ENCODE assay signal across 13 cellular contexts in genomic region chr7:31336202-31337035, GRCh38. TPM values are rescaled to one million over a fixed set of nuclear protein-coding genes. Genes with fewer than 3 reads are reported as not detected.
DNase-seq lines count a peak whose midpoint lies in the region; ATAC-seq and TF ChIP-seq lines count a peak whose summit lies in the region.
"Had no signal": no experiment of that assay in that cellular context is flagged by ENCODE, and none has a peak within 500 bp of the region (broad histone marks: within the 10 kb centered on the region; RNA-seq: fewer than 3 reads in every experiment).

No MANE protein-coding gene starts in this region.

- H3K9me3 ChIP-seq in heart left ventricle (no peaks in the 10 kb centered on the region), muscle layer of duodenum (ENCODE audit: control insufficient read depth in 1 of 2, low read length in 2 of 2) (no peaks in the 10 kb centered on the region)

- peaks cover 0 to 19% (median 8%) of the 10 kb centered on the region in 9 donors for H3K9me3 Mint-ChIP-seq in naive thymus-derived CD8-positive, alpha-beta T cell

- H3K4me1 ChIP-seq in heart left ventricle, result peaks cover 0 to 12% (median 0%) of the 10 kb centered on the region in 12 donors
- H3K4me1 ChIP-seq in muscle layer of duodenum (ENCODE audit: control insufficient read depth in 1 of 2, insufficient read depth in 2 of 2, low read length in 2 of 2), result no peaks in the 10 kb centered on the region

- peak; percentile 3 for DNase-seq in stimulated activated CD4-positive, alpha-beta T cell treated with anti-CD3 and anti-CD28 coated beads, Interleukin-15, amount 100 ng/mL, for 24 hours
- no peak for DNase-seq in stimulated activated CD4-positive, alpha-beta T cell treated with anti-CD3 and anti-CD28 coated beads, Interleukin-4, amount 100 ng/mL, for 4 hours
- DNase-seq in heart left ventricle, result no peak
- DNase-seq in naive thymus-derived CD8-positive, alpha-beta T cell, result no peak
- DNase-seq in effector CD8-positive, alpha-beta T cell (lab: John Stamatoyannopoulos, UW), result no peak
- DNase-seq: activated naive CD4-positive, alpha-beta T cell treated with anti-CD3 and anti-CD28 coated beads, Interleukin-2, amount 10 ng/mL, durations not matched to agents 7 days and 5 days; GM23248; head of caudate nucleus; NCI-H345 had no signal

- ATAC-seq in heart left ventricle (peak in 2 of 4 donors; percentile 22 to 31), GM18870 (IDR thresholded peaks at IDR 0.05; ENCODE audit: unreplicated experiment) (no peak), GM21367 (IDR thresholded peaks at IDR 0.05; ENCODE audit: unreplicated experiment) (no peak)
- no peak for ATAC-seq in naive thymus-derived CD8-positive, alpha-beta T cell

- H3K27ac Mint-ChIP-seq in naive thymus-derived CD8-positive, alpha-beta T cell, result no peak overlapping the region
- H3K27ac Mint-ChIP-seq: activated naive CD4-positive, alpha-beta T cell treated with anti-CD3 and anti-CD28 coated beads, Interleukin-2, amount 10 ng/mL, durations not matched to agents 7 days and 5 days had no signal

- H3K27me3 ChIP-seq in heart left ventricle (peaks cover 5 to 69% (median 34%) of the 10 kb centered on the region in 9 donors), muscle layer of duodenum (ENCODE audit: low read depth, low read length) (peaks cover 10% of the 10 kb centered on the region)

- no peaks in the 10 kb centered on the region for H3K4me1 Mint-ChIP-seq in naive thymus-derived CD8-positive, alpha-beta T cell
- H3K4me1 Mint-ChIP-seq: activated naive CD4-positive, alpha-beta T cell treated with anti-CD3 and anti-CD28 coated beads, Interleukin-2, amount 10 ng/mL, durations not matched to agents 7 days and 5 days had no signal

- peak in 2 of 12 donors; percentile 11 to 12 for TF ChIP-seq CTCF in heart left ventricle (IDR thresholded peaks at IDR 0.05)

- POLR2A ChIA-PET in naive thymus-derived CD8-positive, alpha-beta T cell (lab: Charles Lee), result no interaction called here

- TF ChIP-seq POLR2A in heart left ventricle (IDR thresholded peaks at IDR 0.05), result no peak

- peak overlapping the region in 7 of 12 donors; percentile 5 to 40 (median 22) for H3K4me3 ChIP-seq in heart left ventricle
- peak overlapping the region; percentile 26 to 54 for H3K4me3 ChIP-seq in muscle layer of duodenum (ENCODE audit: low read depth in 1 of 2, low read length in 2 of 2)
- H3K4me3 ChIP-seq: GM23248 had no signal

- 6 to 9% (median 7%) methylated on average over 36 to 71 of the region's 71 CpGs for WGBS in heart left ventricle, 4 donors

- H3K36me3 Mint-ChIP-seq in naive thymus-derived CD8-positive, alpha-beta T cell, result peaks cover 0 to 9% (median 2%) of the 10 kb centered on the region in 3 donors
- H3K36me3 Mint-ChIP-seq: activated naive CD4-positive, alpha-beta T cell treated with anti-CD3 and anti-CD28 coated beads, Interleukin-2, amount 10 ng/mL, durations not matched to agents 7 days and 5 days had no signal

- no peak overlapping the region for H3K4me3 Mint-ChIP-seq in naive thymus-derived CD8-positive, alpha-beta T cell
- H3K4me3 Mint-ChIP-seq: activated naive CD4-positive, alpha-beta T cell treated with anti-CD3 and anti-CD28 coated beads, Interleukin-2, amount 10 ng/mL, durations not matched to agents 7 days and 5 days had no signal

- H3K36me3 ChIP-seq in heart left ventricle (no peaks in the 10 kb centered on the region), muscle layer of duodenum (ENCODE audit: control insufficient read depth in 1 of 2, insufficient read depth in 2 of 2, low read length in 2 of 2) (no peaks in the 10 kb centered on the region)

- intact Hi-C loops in heart left ventricle (cut with DNase I), result no loop called here

- peaks cover 12 to 45% (median 27%) of the 10 kb centered on the region in 5 donors for H3K27me3 Mint-ChIP-seq in naive thymus-derived CD8-positive, alpha-beta T cell

- H3K27ac ChIP-seq in heart left ventricle, result peak overlapping the region in 1 of 12 donors; percentile 18
- no peak overlapping the region for H3K27ac ChIP-seq in muscle layer of duodenum (ENCODE audit: low read length)
- H3K27ac ChIP-seq: GM23248 had no signal

RNA-seq across cellular contexts. Expression of gene NEUROD6, which starts 4.1 kb away (rescaled TPM):
- total RNA-seq in heart left ventricle, result not detected
- polyA plus RNA-seq in heart left ventricle, result not detected
- total RNA-seq in naive thymus-derived CD8-positive, alpha-beta T cell, result not detected
- polyA plus RNA-seq in naive thymus-derived CD8-positive, alpha-beta T cell, result not detected
- total RNA-seq: dermis microvascular lymphatic vessel endothelial cell, GM23248 had no signal
- polyA plus RNA-seq: GM23248 had no signal
